ENCODE assay signal across 33 cellular contexts in the genomic region with DNA sequence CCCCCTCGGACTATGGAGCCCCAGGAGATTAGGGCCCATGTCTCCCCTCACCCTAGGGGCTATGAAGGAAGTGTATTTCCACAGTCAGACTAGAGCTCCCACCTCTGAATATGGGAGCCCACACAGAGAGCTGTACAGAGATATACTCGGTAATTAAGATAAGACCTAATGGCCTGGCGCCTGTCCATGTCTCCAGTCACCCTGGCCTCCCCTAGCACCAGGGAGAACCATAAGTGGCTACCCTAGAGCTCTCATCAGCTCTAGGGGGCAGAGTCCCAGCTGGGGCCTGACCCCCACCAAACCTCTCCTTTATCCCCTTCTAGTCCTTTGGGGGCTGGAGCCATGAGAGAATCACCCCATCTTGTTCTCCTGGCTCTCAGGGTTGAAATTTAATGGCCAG. TPM values are rescaled to one million over a fixed set of nuclear protein-coding genes. Genes with fewer than 3 reads are reported as not detected.
"Had no signal": no experiment of that assay in that cellular context is flagged by ENCODE, and none has a peak within 500 bp of the region (broad histone marks: within the 10 kb centered on the region; RNA-seq: fewer than 3 reads in every experiment).

No MANE protein-coding gene starts in this region.

- ATAC-seq: activated CD8-positive, alpha-beta T cell treated with anti-CD3 and anti-CD28 coated beads for 36 hours; activated T-cell treated with anti-CD3 and anti-CD28 coated beads, Interleukin-2, amount 50 U/mL, for 72 hours; gastroesophageal sphincter; left cardiac atrium; naive thymus-derived CD4-positive, alpha-beta T cell had no signal

- H3K27ac ChIP-seq: adrenal gland, cardiac muscle cell, coronary artery, dorsolateral prefrontal cortex, gastroesophageal sphincter, right atrium auricular region, transverse colon had no signal

- H3K4me3 ChIP-seq: adrenal gland, cardiac muscle cell, coronary artery, dorsolateral prefrontal cortex, gastroesophageal sphincter, right atrium auricular region, transverse colon had no signal

- H3K9me3 Mint-ChIP-seq: activated B cell treated with CpG ODN at 0.5 μM for 24 hours; activated CD8-positive, alpha-beta T cell treated with anti-CD3 and anti-CD28 coated beads for 36 hours; activated naive CD8-positive, alpha-beta T cell treated with anti-CD3 and anti-CD28 coated beads for 36 hours; activated T-cell treated with anti-CD3 and anti-CD28 coated beads, Interleukin-2, amount 50 U/mL, for 72 hours; brain; mesothelial cell of epicardium; T-helper 1 cell treated with Interleukin-12 subunit alpha and Interleukin-12 subunit beta and Interleukin-4 antibody, amounts not matched to agents 30 μg/mL and 1 μg/mL, for 36 hours had no signal

- H3K27me3 ChIP-seq: adrenal gland, cardiac muscle cell, right atrium auricular region, transverse colon had no signal

- H3K4me3 Mint-ChIP-seq: activated naive CD8-positive, alpha-beta T cell treated with anti-CD3 and anti-CD28 coated beads for 36 hours had no signal

- H3K27ac Mint-ChIP-seq: activated B cell treated with CpG ODN at 0.5 μM for 24 hours; activated CD8-positive, alpha-beta T cell treated with anti-CD3 and anti-CD28 coated beads for 36 hours; activated naive CD8-positive, alpha-beta T cell treated with anti-CD3 and anti-CD28 coated beads for 36 hours; activated T-cell treated with anti-CD3 and anti-CD28 coated beads, Interleukin-2, amount 50 U/mL, for 72 hours; mesothelial cell of epicardium; naive thymus-derived CD4-positive, alpha-beta T cell; T-helper 1 cell treated with Interleukin-12 subunit alpha and Interleukin-12 subunit beta and Interleukin-4 antibody, amounts not matched to agents 30 μg/mL and 1 μg/mL, for 36 hours had no signal

- DNase-seq: activated B cell treated with CpG ODN at 0.5 μM for 24 hours; activated CD4-positive, alpha-beta T cell treated with anti-CD3 and anti-CD28 coated beads, Interleukin-2, amount 50 U/mL, for 1 hour; activated CD8-positive, alpha-beta T cell treated with anti-CD3 and anti-CD28 coated beads for 36 hours; activated naive CD4-positive, alpha-beta T cell treated with Interleukin-2 at 50 U/mL for 16 hours; activated naive CD8-positive, alpha-beta T cell treated with anti-CD3 and anti-CD28 coated beads for 36 hours; activated T-cell treated with anti-CD3 and anti-CD28 coated beads, Interleukin-2, amount 50 U/mL, for 72 hours; adrenal gland; aorta; dorsolateral prefrontal cortex; effector memory CD4-positive, alpha-beta T cell; hippocampal formation; left cardiac atrium; naive thymus-derived CD4-positive, alpha-beta T cell; occipital lobe; stimulated activated CD4-positive, alpha-beta T cell treated with anti-CD3 and anti-CD28 coated beads, Interleukin-2, amount 100 ng/mL, for 48 hours; stimulated activated naive CD4-positive, alpha-beta T cell treated with Interleukin-2 at 50 U/mL for 16 hours; SW 1271; T1000; transverse colon had no signal

- H3K9me3 ChIP-seq: adrenal gland, gastroesophageal sphincter, right atrium auricular region, transverse colon had no signal

- H3K27me3 Mint-ChIP-seq: activated B cell treated with CpG ODN at 0.5 μM for 24 hours; activated CD8-positive, alpha-beta T cell treated with anti-CD3 and anti-CD28 coated beads for 36 hours had no signal

- H3K36me3 ChIP-seq: cardiac muscle cell, right atrium auricular region, transverse colon had no signal

RNA-seq across cellular contexts. Expression of a gene that starts 8.0 kb away (rescaled TPM):
- polyA plus RNA-seq: neural cell had no signal

RNA-seq across cellular contexts. Expression of a gene that starts 58.7 kb away (rescaled TPM):
- total RNA-seq: activated B cell treated with CpG ODN at 0.5 μM for 24 hours; activated naive CD8-positive, alpha-beta T cell treated with anti-CD3 and anti-CD28 coated beads for 36 hours; activated T-cell treated with anti-CD3 and anti-CD28 coated beads, Interleukin-2, amount 50 U/mL, for 72 hours; aorta; cardiac muscle cell; cerebellum; epithelial cell of proximal tubule; gastroesophageal sphincter; left cardiac atrium; lower leg skin; mesothelial cell of epicardium; naive thymus-derived CD4-positive, alpha-beta T cell; occipital lobe; pulmonary artery endothelial cell; right atrium auricular region; temporal lobe had no signal
- polyA plus RNA-seq: adrenal gland; cardiac muscle cell; keratinocyte; naive thymus-derived CD4-positive, alpha-beta T cell; neural cell had no signal
